8 cellular contexts compared by ENCODE assay signal in the genomic region with DNA sequence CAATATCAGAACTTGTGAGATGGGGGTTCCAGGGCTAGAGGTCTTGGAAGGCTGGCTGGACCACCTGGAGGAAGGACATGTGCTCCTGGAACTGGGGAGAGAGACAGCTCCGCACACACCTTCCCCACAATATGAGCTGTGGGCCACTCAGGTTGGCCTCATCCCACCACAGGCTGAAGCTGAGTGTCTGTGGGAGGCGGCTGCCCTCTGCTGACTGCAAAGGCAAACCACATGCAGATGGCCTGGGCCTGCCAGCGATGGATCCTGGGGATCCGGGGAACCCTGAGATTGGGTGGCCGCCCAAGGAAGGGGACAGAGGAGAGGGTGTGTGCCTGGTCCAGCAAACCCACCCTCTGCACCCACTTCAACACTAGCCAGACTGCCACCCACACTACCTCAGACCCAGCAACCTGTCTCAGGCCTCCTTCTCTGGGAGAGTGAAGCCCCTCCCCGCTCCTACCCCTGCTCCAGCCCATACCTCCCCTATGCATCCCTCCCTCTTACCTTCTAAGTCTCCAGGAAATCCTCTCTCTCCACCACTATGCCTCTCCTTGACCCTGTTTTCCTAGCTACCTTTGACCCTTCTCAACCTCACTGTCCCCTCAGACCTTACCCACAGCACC. TPM values are rescaled to one million over a fixed set of nuclear protein-coding genes. Genes with fewer than 3 reads are reported as not detected.
DNase-seq lines count a peak whose midpoint lies in the region; ATAC-seq and TF ChIP-seq lines count a peak whose summit lies in the region.

No MANE protein-coding gene starts in this region.

- no peak for TF ChIP-seq EP300 in SK-N-SH (IDR thresholded peaks at IDR 0.05; ENCODE audit: borderline replicate concordance in 1 of 2, low read depth in 1 of 2, low read length in 1 of 2)

- ATAC-seq in aorta (ENCODE audit: low FRiP score): peak; percentile 66
- ATAC-seq in GM18907 (IDR thresholded peaks at IDR 0.05; ENCODE audit: unreplicated experiment): no peak

- CTCF ChIA-PET in SK-N-SH (lab: Yijun Ruan, JAX): interaction anchor here (0.6 to 18.6 kb wide), 48 partner anchors 7 to 371 kb away, joined by 3 to 339 read pairs (median 4); partner anchors contain the start of genes ISLR2 and STRA6

- H3K9me3 ChIP-seq in DOHH2 (ENCODE audit: control insufficient read depth, insufficient read depth, low read length): no peaks in the 10 kb centered on the region
- no peaks in the 10 kb centered on the region for H3K9me3 ChIP-seq in SK-N-SH
- H3K9me3 ChIP-seq in aorta (ENCODE audit: control insufficient read depth, low read length): no peaks in the 10 kb centered on the region

- intact Hi-C loops in posterior cingulate gyrus (cut with DNase I) (loop anchor here (1.0 to 10.0 kb wide), 2 partner anchors 268 to 349 kb away; no protein-coding TSS in a partner anchor), aorta (cut with DNase I) (loop anchor here (1.0 to 5.0 kb wide), 2 partner anchors 195 kb away; no protein-coding TSS in a partner anchor)

- H3K9me2 ChIP-seq in DOHH2 (replicated peaks; ENCODE audit: control insufficient read depth, low read length) (no peaks in the 10 kb centered on the region), SK-N-SH (no peaks in the 10 kb centered on the region)

- peak; percentile 88 for DNase-seq in SK-N-SH
- peak; percentile 61 for DNase-seq in activated naive CD4-positive, alpha-beta T cell treated with Interleukin-2 at 50 U/mL for 16 hours
- peak; percentile 66 for DNase-seq in germinal center (ENCODE audit: low spot score)
- DNase-seq in posterior cingulate gyrus: peak; percentile 58 to 96 (median 71)
- peak; percentile 76 to 89 for DNase-seq in aorta

- WGBS in SK-N-SH (ENCODE audit: low lambda C conversion rate): 40% methylated on average over 3 of the region's 6 CpGs
- 27 to 30% methylated on average over 6 of the region's 6 CpGs for WGBS in aorta, 2 donors

- no peaks in the 10 kb centered on the region for H4K20me1 ChIP-seq in DOHH2 (ENCODE audit: control insufficient read depth, insufficient read depth, low read depth, low read length)
- H4K20me1 ChIP-seq in KMS-11 (ENCODE audit: insufficient read depth): no peaks in the 10 kb centered on the region
- no peaks in the 10 kb centered on the region for H4K20me1 ChIP-seq in SK-N-SH (ENCODE audit: insufficient read depth)

- POLR2A ChIA-PET in SK-N-SH (lab: Yijun Ruan, JAX): interaction anchor here (0.7 to 1.0 kb wide), 3 partner anchors 30 to 194 kb away, joined by 3 to 4 read pairs (median 3); no protein-coding TSS in a partner anchor

- no peaks in the 10 kb centered on the region for H3K27me3 ChIP-seq in DOHH2 (ENCODE audit: control insufficient read depth, low read length)
- H3K27me3 ChIP-seq in KMS-11 (ENCODE audit: insufficient read depth, low read depth): peaks cover 21% of the 10 kb centered on the region; the same call in 1 of the 2 replicates
- H3K27me3 ChIP-seq in SK-N-SH (ENCODE audit: insufficient read depth): no peaks in the 10 kb centered on the region
- no peaks in the 10 kb centered on the region for H3K27me3 ChIP-seq in aorta (ENCODE audit: control insufficient read depth in 1 of 2, insufficient read depth in 2 of 2, low read length in 1 of 2)

- no peak overlapping the region for H3K4me2 ChIP-seq in DOHH2 (ENCODE audit: low read length)
- no peak overlapping the region for H3K4me2 ChIP-seq in KMS-11
- no peak overlapping the region for H3K4me2 ChIP-seq in SK-N-SH

- H2AFZ ChIP-seq in KMS-11 (ENCODE audit: low read depth) (no peak overlapping the region), SK-N-SH (ENCODE audit: low read depth) (no peak overlapping the region)

- H3K9ac ChIP-seq in KMS-11 (no peak overlapping the region), SK-N-SH (no peak overlapping the region)

- H3K36me3 ChIP-seq in DOHH2 (ENCODE audit: control insufficient read depth, low read length) (no peaks in the 10 kb centered on the region), KMS-11 (ENCODE audit: insufficient read depth) (no peaks in the 10 kb centered on the region), SK-N-SH (replicated peaks in 1 of 2; ENCODE audit: control insufficient read depth in 1 of 2, insufficient read depth in 2 of 2, low read length in 1 of 2) (no peaks in the 10 kb centered on the region), aorta (ENCODE audit: control insufficient read depth in 1 of 2, insufficient read depth in 2 of 2, low read length in 1 of 2) (no peaks in the 10 kb centered on the region)

- TF ChIP-seq RAD21 in SK-N-SH (IDR thresholded peaks at IDR 0.05; ENCODE audit: low read length): peak; percentile 97

- H3K4me1 ChIP-seq in DOHH2 (ENCODE audit: control insufficient read depth, low read length): no peaks in the 10 kb centered on the region
- no peaks in the 10 kb centered on the region for H3K4me1 ChIP-seq in KMS-11 (ENCODE audit: low read depth, poor library complexity, severe bottlenecking)
- H3K4me1 ChIP-seq in SK-N-SH (ENCODE audit: control insufficient read depth in 1 of 2, insufficient read depth in 2 of 2, low read depth in 1 of 2, low read length in 1 of 2): peaks cover 8 to 36% of the 10 kb centered on the region in 2 experiments; a peak in 3 of 4 replicates
- no peaks in the 10 kb centered on the region for H3K4me1 ChIP-seq in aorta (ENCODE audit: control insufficient read depth in 1 of 2, insufficient read depth in 2 of 2, low read length in 2 of 2)

- H3K79me2 ChIP-seq in DOHH2 (ENCODE audit: control insufficient read depth, low read length) (no peaks in the 10 kb centered on the region), KMS-11 (ENCODE audit: insufficient read depth, low read depth) (no peaks in the 10 kb centered on the region), SK-N-SH (ENCODE audit: insufficient read depth) (no peaks in the 10 kb centered on the region)

- TF ChIP-seq CTCF in DOHH2 (IDR thresholded peaks at IDR 0.05; ENCODE audit: low read depth, low read length, poor library complexity, severe bottlenecking) (peak; percentile 86), KMS-11 (conservative IDR thresholded peaks at IDR 0.05; ENCODE audit: low read depth, low read length) (peak; percentile 82), SK-N-SH (IDR thresholded peaks at IDR 0.05) (peak; percentile 88)

- H3K27ac ChIP-seq in DOHH2 (ENCODE audit: low read depth, low read length) (no peak overlapping the region), KMS-11 (no peak overlapping the region), SK-N-SH (ENCODE audit: low read depth in 2 of 2, low read length in 1 of 2) (0 out of 4 replicates have a peak overlapping the region, but pooled peaks of 1 of the 2 experiments have one; percentile 11), aorta (ENCODE audit: low read depth in 1 of 2, low read length in 2 of 2) (no peak overlapping the region)

- H3K4me3 ChIP-seq in DOHH2 (ENCODE audit: low read length): no peak overlapping the region
- no peak overlapping the region for H3K4me3 ChIP-seq in KMS-11 (IDR thresholded peaks at IDR 0.05; ENCODE audit: insufficient read depth, low read depth, low read length)
- H3K4me3 ChIP-seq in SK-N-SH (ENCODE audit: low read depth in 2 of 2, low read length in 1 of 2): no peak overlapping the region
- no peak overlapping the region for H3K4me3 ChIP-seq in aorta (ENCODE audit: low read length in 2 of 2)

- H3F3A ChIP-seq in DOHH2 (ENCODE audit: control insufficient read depth, insufficient read depth) (no peaks in the 10 kb centered on the region), SK-N-SH (replicated peaks; ENCODE audit: insufficient read depth) (no peaks in the 10 kb centered on the region)

TF ChIP-seq in SK-N-SH, 30 proteins besides CTCF, POLR2A, EP300 and RAD21:
- 0 out of 2 replicates have a peak, but pooled peaks have one; percentile 14 for TF ChIP-seq RCOR1 (IDR thresholded peaks at IDR 0.05; ENCODE audit: low read length)
- TF ChIP-seq SMC3 (IDR thresholded peaks at IDR 0.05; ENCODE audit: low read depth, low read length): peak; percentile 93
- no peak for TF ChIP-seq NRF1 (IDR thresholded peaks at IDR 0.05; ENCODE audit: low read depth, low read length)

RNA-seq across cellular contexts. Expression of gene CYP11A1, which starts 44.8 kb away (rescaled TPM):
- polyA plus RNA-seq in SK-N-SH (2012; rRNA removed): 0.08 TPM in 1 of 2 replicates, not detected in the other
- 0.03 TPM in 1 of 2 replicates, not detected in the other for polyA plus RNA-seq in SK-N-SH (2012; cell fraction: cytosol; rRNA removed)
- not detected in 2 replicates for polyA plus RNA-seq in SK-N-SH (2012; cell fraction: nucleus; rRNA removed)
- 1 to 10 TPM; 1.3 to 1.5 TPM for total RNA-seq in aorta
- polyA plus RNA-seq in aorta: under 1 TPM in 1 of 2 donors, not detected in 1; 0.10 TPM
